In the genomic region with DNA sequence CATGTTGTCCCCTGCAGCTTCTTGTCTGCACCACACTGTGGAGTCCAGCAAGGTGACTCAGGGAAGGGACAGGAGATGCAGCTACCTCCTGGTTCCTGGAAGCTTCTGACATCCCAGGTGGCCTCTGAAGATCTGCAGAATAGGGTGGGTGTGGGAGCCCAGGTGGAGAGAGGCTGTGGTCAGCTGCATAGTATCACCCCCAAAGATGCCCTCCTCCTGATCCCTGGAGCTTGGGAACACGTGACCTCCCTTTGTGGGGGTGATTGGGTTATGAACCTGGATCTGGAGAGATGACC, we compare ENCODE assay signal across 23 cellular contexts. TPM values are rescaled to one million over a fixed set of nuclear protein-coding genes. Genes with fewer than 3 reads are reported as not detected.
DNase-seq lines count a peak whose midpoint lies in the region; ATAC-seq, FAIRE-seq and TF ChIP-seq lines count a peak whose summit lies in the region.
"Had no signal": no experiment of that assay in that cellular context is flagged by ENCODE, and none has a peak within 500 bp of the region (broad histone marks: within the 10 kb centered on the region; RNA-seq: fewer than 3 reads in every experiment).

No MANE protein-coding gene starts in this region.

- BruUV-seq in HepG2 (replicated peaks; lab: Mats Ljungman, UMichigan) = no TSS peak

- 100% methylated on average over 1 of the region's 1 CpG for WGBS in HepG2 (ENCODE audit: low lambda C conversion rate)
- 60 to 82% (median 73%) methylated on average over 1 of the region's 1 CpG for WGBS in spleen, 5 donors

- TF ChIP-seq EP300 in HepG2 (IDR thresholded peaks at IDR 0.05; ENCODE audit: low read depth in 2 of 2, low read length in 2 of 2) = no peak
- no peak for TF ChIP-seq EP300 in HepG2 (CRISPR knock-in tag; IDR thresholded peaks at IDR 0.05; ENCODE audit: borderline replicate concordance)

- peak overlapping the region; percentile 99 for H3K27ac ChIP-seq in VCaP
- no peak overlapping the region for H3K27ac ChIP-seq in HepG2 (ENCODE audit: extremely low read length, insufficient read depth, low read length)
- no peak overlapping the region for H3K27ac ChIP-seq in spleen

- H3K4me2 ChIP-seq in HepG2 (ENCODE audit: low read depth, low read length) = no peak overlapping the region

- FAIRE-seq in HepG2 (lab: Jason Lieb, UNC) = no peak
- FAIRE-seq: endometrium, small intestine had no signal

- H3K4me3 Mint-ChIP-seq in activated T-cell treated with anti-CD3 and anti-CD28 coated beads, Interleukin-2, amount 50 U/mL, for 24 hours = no peak overlapping the region
- no peak overlapping the region for H3K4me3 Mint-ChIP-seq in activated T-cell treated with anti-CD3 and anti-CD28 coated beads, Interleukin-2, amount 50 U/mL, for 72 hours
- H3K4me3 Mint-ChIP-seq: stimulated activated naive B cell treated with anti-CD40 and anti-IgM and Interleukin-4, amounts not matched to agents 10 μg/mL and 1 μg/mL and 100 μg/mL, for 72 hours had no signal

- DNase-seq in activated T-cell treated with anti-CD3 and anti-CD28 coated beads, Interleukin-2, amount 50 U/mL, for 24 hours = peak; percentile 26
- DNase-seq in activated T-cell treated with anti-CD3 and anti-CD28 coated beads, Interleukin-2, amount 50 U/mL, for 72 hours = no peak
- DNase-seq in HepG2 (ENCODE audit: low spot score) (no peak), spleen (peak; percentile 48), NCI-H1092 (lab: John Stamatoyannopoulos, UW) (no peak), NCI-H1417 (lab: John Stamatoyannopoulos, UW) (no peak)
- DNase-seq: 8988T; activated CD4-positive, alpha-beta T cell treated with anti-CD3 and anti-CD28 coated beads, Interleukin-2, amount 50 U/mL, for 1 hour; AML-193; cortex of kidney; GF-D8; NCI-H345; small intestine; stimulated activated CD4-positive, alpha-beta T cell treated with anti-CD3 and anti-CD28 coated beads, Interleukin-2, amount 100 ng/mL, for 48 hours; stimulated activated naive B cell treated with anti-CD40 and anti-IgM and Interleukin-4, amounts not matched to agents 10 μg/mL and 1 μg/mL and 100 μg/mL, for 72 hours had no signal

- H3K4me3 ChIP-seq in HepG2 (replicated peaks in 1 of 3; ENCODE audit: insufficient read depth in 1 of 3, low read depth in 2 of 3, low read length in 3 of 3) (no peak overlapping the region), spleen (no peak overlapping the region)
- H3K4me3 ChIP-seq: thyroid gland had no signal

- H3K4me1 ChIP-seq in HepG2 (ENCODE audit: insufficient read depth, low read length) (peaks cover 99% of the 10 kb centered on the region), spleen (peaks cover 0 to 33% (median 11%) of the 10 kb centered on the region in 6 donors)

- intact Hi-C loops in HepG2 (cut with micrococcal nuclease; ENCODE audit: unreplicated experiment) (no loop called here), spleen (cut with DNase I; ENCODE audit: low total_unique reads) (no loop called here)

- no peaks in the 10 kb centered on the region for H3K36me3 Mint-ChIP-seq in activated T-cell treated with anti-CD3 and anti-CD28 coated beads, Interleukin-2, amount 50 U/mL, for 24 hours (ENCODE audit: low read depth)
- H3K36me3 Mint-ChIP-seq in activated T-cell treated with anti-CD3 and anti-CD28 coated beads, Interleukin-2, amount 50 U/mL, for 72 hours (ENCODE audit: insufficient read depth in 2 of 2) = no peaks in the 10 kb centered on the region
- H3K36me3 Mint-ChIP-seq: stimulated activated naive B cell treated with anti-CD40 and anti-IgM and Interleukin-4, amounts not matched to agents 10 μg/mL and 1 μg/mL and 100 μg/mL, for 72 hours had no signal

- CTCF ChIA-PET in HepG2 (lab: Yijun Ruan, JAX; ENCODE audit: low intra/inter-chr PET ratio, low total read pairs) = no interaction called here

- H3K27me3 Mint-ChIP-seq in activated T-cell treated with anti-CD3 and anti-CD28 coated beads, Interleukin-2, amount 50 U/mL, for 24 hours = peaks cover 9% of the 10 kb centered on the region
- peaks cover 23% of the 10 kb centered on the region for H3K27me3 Mint-ChIP-seq in activated T-cell treated with anti-CD3 and anti-CD28 coated beads, Interleukin-2, amount 50 U/mL, for 72 hours (ENCODE audit: low read depth)

- peaks cover 43% of the 10 kb centered on the region for H3K4me1 Mint-ChIP-seq in activated T-cell treated with anti-CD3 and anti-CD28 coated beads, Interleukin-2, amount 50 U/mL, for 24 hours (ENCODE audit: low read depth)
- peaks cover 34% of the 10 kb centered on the region for H3K4me1 Mint-ChIP-seq in activated T-cell treated with anti-CD3 and anti-CD28 coated beads, Interleukin-2, amount 50 U/mL, for 72 hours (ENCODE audit: low read depth)

- TF ChIP-seq CTCF in VCaP (conservative IDR thresholded peaks at IDR 0.05) (no peak), HepG2 (CRISPR knock-in tag; IDR thresholded peaks at IDR 0.05) (no peak), spleen (IDR thresholded peaks at IDR 0.05 in 8 of 11, conservative IDR thresholded peaks at IDR 0.05 in 3 of 11) (no peak)

- H3K9me3 Mint-ChIP-seq in activated T-cell treated with anti-CD3 and anti-CD28 coated beads, Interleukin-2, amount 50 U/mL, for 24 hours = no peaks in the 10 kb centered on the region
- H3K9me3 Mint-ChIP-seq in activated T-cell treated with anti-CD3 and anti-CD28 coated beads, Interleukin-2, amount 50 U/mL, for 72 hours = no peaks in the 10 kb centered on the region
- H3K9me3 Mint-ChIP-seq: stimulated activated naive B cell treated with anti-CD40 and anti-IgM and Interleukin-4, amounts not matched to agents 10 μg/mL and 1 μg/mL and 100 μg/mL, for 72 hours had no signal

- POLR2A ChIA-PET in HepG2 (lab: Yijun Ruan, JAX) = interaction anchor here (5.4 kb wide), 1 partner anchor 103 kb away, joined by 73 read pairs; no protein-coding TSS in a partner anchor

- H3K79me2 ChIP-seq in HepG2 (ENCODE audit: insufficient read depth, low read length) = no peaks in the 10 kb centered on the region

- H2AFZ ChIP-seq in HepG2 (ENCODE audit: low read length) = no peak overlapping the region

- no peaks in the 10 kb centered on the region for H3K9me3 ChIP-seq in HepG2 (ENCODE audit: low read length)
- no peaks in the 10 kb centered on the region for H3K9me3 ChIP-seq in spleen
- H3K9me3 ChIP-seq: thyroid gland had no signal

- TF ChIP-seq RAD21 in HepG2 (CRISPR knock-in tag; IDR thresholded peaks at IDR 0.05) = no peak

- no peaks in the 10 kb centered on the region for H3K36me3 ChIP-seq in HepG2 (replicated peaks in 1 of 2; ENCODE audit: control insufficient read depth in 1 of 2, insufficient read depth in 2 of 2, low read length in 2 of 2)
- H3K36me3 ChIP-seq in spleen = no peaks in the 10 kb centered on the region
- H3K36me3 ChIP-seq: thyroid gland had no signal

- no peak for ATAC-seq in activated T-cell treated with anti-CD3 and anti-CD28 coated beads, Interleukin-2, amount 50 U/mL, for 72 hours (replicated peaks in 1 of 2)
- no peak for ATAC-seq in HepG2
- ATAC-seq in HG03139 (IDR thresholded peaks at IDR 0.05; ENCODE audit: unreplicated experiment) = no peak
- ATAC-seq: stimulated activated naive B cell treated with anti-CD40 and anti-IgM and Interleukin-4, amounts not matched to agents 10 μg/mL and 1 μg/mL and 100 μg/mL, for 72 hours had no signal

- H4K20me1 ChIP-seq in HepG2 (ENCODE audit: insufficient read depth, low read length) = no peaks in the 10 kb centered on the region

- TF ChIP-seq POLR2A in HepG2 (IDR thresholded peaks at IDR 0.05; ENCODE audit: insufficient read depth in 1 of 2, low read depth in 2 of 2, low read length in 2 of 2) = no peak
- TF ChIP-seq POLR2A in spleen (IDR thresholded peaks at IDR 0.05) = no peak

- H3K27me3 ChIP-seq in HepG2 (ENCODE audit: control insufficient read depth in 1 of 2, insufficient read depth in 2 of 2, low read length in 2 of 2) (no peaks in the 10 kb centered on the region; a peak in 1 of 5 replicates), spleen (replicated peaks in 1 of 7) (peaks cover 0 to 6% (median 0%) of the 10 kb centered on the region in 7 donors)
- H3K27me3 ChIP-seq: thyroid gland had no signal

- H3K9ac ChIP-seq in HepG2 (ENCODE audit: insufficient read depth, low read depth, low read length) = no peak overlapping the region

- H3K27ac Mint-ChIP-seq in activated T-cell treated with anti-CD3 and anti-CD28 coated beads, Interleukin-2, amount 50 U/mL, for 24 hours = no peak overlapping the region
- no peak overlapping the region for H3K27ac Mint-ChIP-seq in activated T-cell treated with anti-CD3 and anti-CD28 coated beads, Interleukin-2, amount 50 U/mL, for 72 hours
- H3K27ac Mint-ChIP-seq: stimulated activated naive B cell treated with anti-CD40 and anti-IgM and Interleukin-4, amounts not matched to agents 10 μg/mL and 1 μg/mL and 100 μg/mL, for 72 hours had no signal

- in situ Hi-C loops in HepG2 (cut with HindIII; ENCODE audit: extremely low pct_ligation_motif_present, low pct_unique_long_range_greater_than_20kb) = no loop called here

RNA-seq across cellular contexts. Expression of gene CALML3, which starts 25.4 kb away (rescaled TPM):
- not detected for total RNA-seq in activated T-cell treated with anti-CD3 and anti-CD28 coated beads, Interleukin-2, amount 50 U/mL, for 72 hours
- total RNA-seq in HepG2 (2016; rRNA removed; fragmentation: Illumina TruSeq; extraction: Trizol) (not detected in 2 replicates), spleen (not detected)
- not detected in 2 replicates for total RNA-seq in HepG2 (2016; cell fraction: cytosol; rRNA removed; fragmentation: Illumina TruSeq; extraction: Trizol; ENCODE audit: low read depth)
- total RNA-seq in HepG2 (2016; cell fraction: insoluble cytoplasmic fraction; rRNA removed; fragmentation: Illumina TruSeq; extraction: Trizol) = not detected in 2 replicates
- not detected in 2 replicates for total RNA-seq in HepG2 (2016; cell fraction: membrane; rRNA removed; fragmentation: Illumina TruSeq; extraction: Trizol)
- not detected in 2 replicates for total RNA-seq in HepG2 (2016; cell fraction: nucleus; rRNA removed; fragmentation: Illumina TruSeq; extraction: Trizol)
- polyA plus RNA-seq in HepG2 (2011; rRNA removed) (not detected in 2 replicates), spleen (under 1 TPM in 1 of 3 donors, not detected in 2; 0.10 TPM)
- not detected in 2 replicates for polyA plus RNA-seq in HepG2 (2011; cell fraction: cytosol; rRNA removed)
- not detected in 2 replicates for polyA plus RNA-seq in HepG2 (2011; cell fraction: nucleus; rRNA removed)
- not detected in 2 replicates for polyA plus RNA-seq in HepG2 (2012)
- not detected in 2 replicates for polyA plus RNA-seq in HepG2 (2016; cell fraction: cytosol; fragmentation: Illumina TruSeq; extraction: Trizol; ENCODE audit: low read depth)
- polyA plus RNA-seq in HepG2 (2016; cell fraction: insoluble cytoplasmic fraction; fragmentation: Illumina TruSeq; extraction: Trizol; ENCODE audit: low read depth) = not detected in 2 replicates
- not detected in 2 replicates for polyA plus RNA-seq in HepG2 (2016; cell fraction: membrane; fragmentation: Illumina TruSeq; extraction: Trizol; ENCODE audit: low read depth)
- not detected in 2 replicates for polyA plus RNA-seq in HepG2 (2016; cell fraction: nucleus; fragmentation: Illumina TruSeq; extraction: Trizol; ENCODE audit: insufficient read depth, low read depth)
- not detected in 2 replicates for polyA minus RNA-seq in HepG2 (2011; rRNA and poly(A)+ RNA removed; ENCODE audit: low replicate concordance)
- polyA minus RNA-seq in HepG2 (2011; cell fraction: cytosol; rRNA and poly(A)+ RNA removed) = not detected in 2 replicates
- not detected in 2 replicates for polyA minus RNA-seq in HepG2 (2011; cell fraction: nucleus; rRNA and poly(A)+ RNA removed)
- total RNA-seq: LHCN-M2; T-helper 1 cell treated with Interleukin-12 subunit alpha and Interleukin-12 subunit beta and Interleukin-4 antibody, amounts not matched to agents 30 ng/mL and 1 ng/mL, for 36 hours had no signal
- polyA plus RNA-seq: neural cell had no signal

RNA-seq across cellular contexts. Expression of gene CALML5, which starts 50.8 kb away (rescaled TPM):
- total RNA-seq in activated T-cell treated with anti-CD3 and anti-CD28 coated beads, Interleukin-2, amount 50 U/mL, for 72 hours = not detected
- total RNA-seq in HepG2 (2016; rRNA removed; fragmentation: Illumina TruSeq; extraction: Trizol) = not detected in 2 replicates
- total RNA-seq in HepG2 (2016; cell fraction: cytosol; rRNA removed; fragmentation: Illumina TruSeq; extraction: Trizol; ENCODE audit: low read depth) = not detected in 2 replicates
- total RNA-seq in HepG2 (2016; cell fraction: insoluble cytoplasmic fraction; rRNA removed; fragmentation: Illumina TruSeq; extraction: Trizol) = not detected in 2 replicates
- total RNA-seq in HepG2 (2016; cell fraction: membrane; rRNA removed; fragmentation: Illumina TruSeq; extraction: Trizol) = not detected in 2 replicates
- not detected in 2 replicates for total RNA-seq in HepG2 (2016; cell fraction: nucleus; rRNA removed; fragmentation: Illumina TruSeq; extraction: Trizol)
- not detected in 2 replicates for polyA plus RNA-seq in HepG2 (2011; rRNA removed)
- not detected in 2 replicates for polyA plus RNA-seq in HepG2 (2011; cell fraction: cytosol; rRNA removed)
- not detected in 2 replicates for polyA plus RNA-seq in HepG2 (2011; cell fraction: nucleus; rRNA removed)
- polyA plus RNA-seq in HepG2 (2012) = not detected in 2 replicates
- not detected in 2 replicates for polyA plus RNA-seq in HepG2 (2016; cell fraction: cytosol; fragmentation: Illumina TruSeq; extraction: Trizol; ENCODE audit: low read depth)
- polyA plus RNA-seq in HepG2 (2016; cell fraction: insoluble cytoplasmic fraction; fragmentation: Illumina TruSeq; extraction: Trizol; ENCODE audit: low read depth) = not detected in 2 replicates
- polyA plus RNA-seq in HepG2 (2016; cell fraction: membrane; fragmentation: Illumina TruSeq; extraction: Trizol; ENCODE audit: low read depth) = not detected in 2 replicates
- not detected in 2 replicates for polyA plus RNA-seq in HepG2 (2016; cell fraction: nucleus; fragmentation: Illumina TruSeq; extraction: Trizol; ENCODE audit: insufficient read depth, low read depth)
- polyA minus RNA-seq in HepG2 (2011; rRNA and poly(A)+ RNA removed; ENCODE audit: low replicate concordance) = not detected in 2 replicates
- not detected in 2 replicates for polyA minus RNA-seq in HepG2 (2011; cell fraction: cytosol; rRNA and poly(A)+ RNA removed)
- polyA minus RNA-seq in HepG2 (2011; cell fraction: nucleus; rRNA and poly(A)+ RNA removed) = not detected in 2 replicates
- not detected for total RNA-seq in spleen
- under 1 TPM in 1 of 3 donors, not detected in 2; 0.13 TPM for polyA plus RNA-seq in spleen
- total RNA-seq: left colon; LHCN-M2; T-helper 1 cell treated with Interleukin-12 subunit alpha and Interleukin-12 subunit beta and Interleukin-4 antibody, amounts not matched to agents 30 ng/mL and 1 ng/mL, for 36 hours; thyroid gland had no signal
- polyA plus RNA-seq: neural cell, small intestine had no signal

Comparison
In these comparisons a context has a peak if more than half of its experiments do, and no peak if none do; other contexts are left out.
1. DNase-seq: peak in activated T-cell treated with anti-CD3 and anti-CD28 coated beads, Interleukin-2, amount 50 U/mL, for 24 hours (single experiment) and spleen (single experiment); none in activated T-cell treated with anti-CD3 and anti-CD28 coated beads, Interleukin-2, amount 50 U/mL, for 72 hours (0 of 2), HepG2 (single experiment), NCI-H1092 (single experiment) and NCI-H1417 (0 of 3).